8 cellular contexts compared by ENCODE assay signal in the genomic region with DNA sequence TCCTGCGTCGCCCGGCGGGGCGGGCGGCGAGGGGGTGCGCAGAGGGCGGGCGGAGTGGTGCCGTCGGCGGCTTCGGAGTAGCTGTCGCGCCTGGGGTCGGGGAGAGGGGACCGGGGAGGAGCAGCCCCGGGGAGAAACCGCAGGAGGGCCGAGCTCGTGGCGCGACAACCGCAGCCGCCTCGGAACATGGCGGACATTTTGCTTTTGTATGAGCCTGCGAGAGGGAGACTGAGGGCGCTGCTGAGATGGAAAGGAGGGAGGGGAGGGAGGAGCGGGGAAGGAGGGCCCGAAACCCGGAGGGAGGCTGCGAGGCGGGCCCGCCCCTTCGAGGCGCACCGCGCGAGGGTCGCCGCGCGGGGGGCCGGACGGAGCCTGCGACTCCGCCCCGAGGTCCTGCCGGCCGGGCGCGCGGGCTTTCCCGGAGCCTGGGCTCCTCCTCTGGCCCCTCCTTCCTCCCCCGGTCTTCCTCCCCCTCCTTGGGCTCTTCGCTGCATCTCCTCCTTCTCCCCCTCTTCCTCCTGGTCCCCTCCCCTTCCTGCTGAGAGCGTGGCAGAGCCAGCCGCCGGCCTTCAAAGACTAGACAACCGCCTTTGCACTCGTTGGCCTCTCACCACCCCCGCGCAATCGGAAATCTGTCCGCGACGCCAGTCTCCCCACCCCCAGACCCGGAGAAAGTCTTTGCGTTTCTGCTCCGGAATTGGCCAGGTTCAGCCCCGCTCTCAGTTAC. TPM values are rescaled to one million over a fixed set of nuclear protein-coding genes. Genes with fewer than 3 reads are reported as not detected.
DNase-seq lines count a peak whose midpoint lies in the region; ATAC-seq and TF ChIP-seq lines count a peak whose summit lies in the region.

No MANE protein-coding gene starts in this region.

- no peak for TF ChIP-seq CTCF in lung (IDR thresholded peaks at IDR 0.05; ENCODE audit: control extremely low read depth, extremely low read depth)

- WGBS in lung, 2 donors = 0 to 29% methylated on average over 16 to 73 of the region's 73 CpGs

- peak; percentile 94 for DNase-seq in NCI-H69 (lab: John Stamatoyannopoulos, UW)
- peak; percentile 73 to 77 for DNase-seq in activated CD4-positive, alpha-beta T cell treated with anti-CD3 and anti-CD28 coated beads, Interleukin-2, amount 50 U/mL, for 4 hours
- DNase-seq in dermis blood vessel endothelial cell = peak; percentile 86
- DNase-seq in lung (ENCODE audit: low spot score) = peak; percentile 86
- peak; percentile 56 to 63 (median 60) for DNase-seq in stimulated activated CD4-positive, alpha-beta T cell treated with anti-CD3 and anti-CD28 coated beads, TNF-alpha, amount 100 ng/mL, for 1 hour (ENCODE audit: low read depth in 3 of 3, low spot score in 1 of 3)

- H3K9me3 ChIP-seq in BLaER1 = no peaks in the 10 kb centered on the region; the same call in 1 of the 2 replicates
- no peaks in the 10 kb centered on the region for H3K9me3 ChIP-seq in lung (ENCODE audit: control insufficient read depth in 2 of 2, insufficient read depth in 1 of 2, low read length in 1 of 2)

- peak overlapping the region; percentile 71 for H3K4me2 ChIP-seq in BLaER1

- H3K27me3 ChIP-seq in BLaER1 = peaks cover 63% of the 10 kb centered on the region
- no peaks in the 10 kb centered on the region for H3K27me3 ChIP-seq in lung (ENCODE audit: control insufficient read depth, insufficient read depth)

- peak overlapping the region; percentile 87 for H3K9ac ChIP-seq in BLaER1

- peak; percentile 73 for ATAC-seq in GM19324 (IDR thresholded peaks at IDR 0.05; ENCODE audit: low FRiP score, unreplicated experiment)
- peak; percentile 28 for ATAC-seq in HG03469 (IDR thresholded peaks at IDR 0.05; ENCODE audit: unreplicated experiment)
- ATAC-seq in lung (ENCODE audit: insufficient read depth, low FRiP score) = peak; percentile 93

- H4K20me1 ChIP-seq in BLaER1 = no peaks in the 10 kb centered on the region

- no peaks in the 10 kb centered on the region for H3K36me3 ChIP-seq in BLaER1
- H3K36me3 ChIP-seq in lung (ENCODE audit: control insufficient read depth in 2 of 2, insufficient read depth in 2 of 2, low read length in 2 of 2) = no peaks in the 10 kb centered on the region

- peak overlapping the region; percentile 90 for H3K27ac ChIP-seq in BLaER1
- H3K27ac ChIP-seq in lung (ENCODE audit: low read depth in 1 of 2, low read length in 1 of 2) = peak overlapping the region; percentile 56 to 93

- H3K4me3 ChIP-seq in BLaER1 = peak overlapping the region; percentile 75
- peak overlapping the region; percentile 58 for H3K4me3 ChIP-seq in lung

- H3K4me1 ChIP-seq in BLaER1 = 0 out of 2 replicates have a peak, but pooled peaks cover 5% of the 10 kb centered on the region
- no peaks in the 10 kb centered on the region for H3K4me1 ChIP-seq in lung (ENCODE audit: control insufficient read depth in 2 of 2, insufficient read depth in 2 of 2, low read length in 2 of 2)

RNA-seq across cellular contexts. Expression of a gene that starts 1.1 kb away (rescaled TPM):
- total RNA-seq in dermis blood vessel endothelial cell (3.3 and 4.6 TPM in 2 replicates), lung (10 to 100 TPM in 1 of 2 donors, 1 to 10 TPM in 1; 6.8 to 19.6 TPM)
- polyA plus RNA-seq in lung = 10 to 100 TPM in 1 of 2 donors, 1 to 10 TPM in 1; 3.5 to 10.7 TPM

Comparison
In these comparisons a context has a peak if more than half of its experiments do, and no peak if none do; other contexts are left out.
1. Peak in every context shown above with its lines: DNase-seq, ATAC-seq, H3K4me3 ChIP-seq and H3K27ac ChIP-seq.
2. ATAC-seq: peak in every context shown above with its lines; median percentile 93 in lung; 73 in GM19324; 28 in HG03469.